1 cellular context compared by ENCODE assay signal in the genomic region with DNA sequence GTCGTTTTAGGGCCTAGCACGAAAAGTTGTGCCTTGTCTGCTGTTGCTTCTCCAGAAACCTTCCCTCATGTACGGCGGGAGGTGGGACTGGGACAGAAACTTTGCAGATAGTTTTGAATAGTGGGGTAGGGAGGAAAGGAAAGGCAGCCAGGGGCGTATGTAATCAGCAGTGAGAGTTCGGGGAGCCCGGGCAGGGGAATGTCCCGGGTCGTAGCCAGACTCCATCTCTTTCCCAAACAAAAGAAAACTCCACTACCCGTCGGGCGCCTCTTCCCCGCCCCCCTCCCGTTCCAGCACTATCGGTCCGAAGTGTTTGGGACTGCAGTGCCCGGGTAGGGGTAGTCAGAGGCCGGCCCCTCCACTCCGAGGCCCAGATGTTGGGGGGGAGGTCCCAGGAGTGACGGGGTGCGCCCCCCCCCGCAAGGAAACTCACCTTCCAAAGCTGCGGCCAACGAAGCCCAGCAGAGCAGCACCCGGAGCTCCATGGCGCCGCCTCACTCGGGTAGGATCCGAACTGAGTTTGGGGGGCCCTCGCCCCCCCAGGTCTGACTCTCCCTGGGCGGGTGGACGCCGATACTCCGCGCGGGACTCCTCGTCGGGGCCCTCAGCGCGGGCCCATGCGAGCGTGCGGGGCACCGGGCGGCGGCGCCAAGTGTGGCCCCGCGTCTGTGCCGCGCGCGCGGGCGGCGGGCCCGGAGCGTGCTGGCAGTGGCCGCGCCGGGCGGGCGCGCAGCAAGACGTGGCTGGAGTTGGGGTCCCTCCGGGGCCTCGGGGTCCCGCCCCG.
TF ChIP-seq lines count a peak whose summit lies in the region.

No MANE protein-coding gene starts in this region.

TF ChIP-seq in SK-N-SH, 30 proteins besides CTCF, POLR2A, EP300 and RAD21 (continued from another document):
- TF ChIP-seq, protein P1, sequence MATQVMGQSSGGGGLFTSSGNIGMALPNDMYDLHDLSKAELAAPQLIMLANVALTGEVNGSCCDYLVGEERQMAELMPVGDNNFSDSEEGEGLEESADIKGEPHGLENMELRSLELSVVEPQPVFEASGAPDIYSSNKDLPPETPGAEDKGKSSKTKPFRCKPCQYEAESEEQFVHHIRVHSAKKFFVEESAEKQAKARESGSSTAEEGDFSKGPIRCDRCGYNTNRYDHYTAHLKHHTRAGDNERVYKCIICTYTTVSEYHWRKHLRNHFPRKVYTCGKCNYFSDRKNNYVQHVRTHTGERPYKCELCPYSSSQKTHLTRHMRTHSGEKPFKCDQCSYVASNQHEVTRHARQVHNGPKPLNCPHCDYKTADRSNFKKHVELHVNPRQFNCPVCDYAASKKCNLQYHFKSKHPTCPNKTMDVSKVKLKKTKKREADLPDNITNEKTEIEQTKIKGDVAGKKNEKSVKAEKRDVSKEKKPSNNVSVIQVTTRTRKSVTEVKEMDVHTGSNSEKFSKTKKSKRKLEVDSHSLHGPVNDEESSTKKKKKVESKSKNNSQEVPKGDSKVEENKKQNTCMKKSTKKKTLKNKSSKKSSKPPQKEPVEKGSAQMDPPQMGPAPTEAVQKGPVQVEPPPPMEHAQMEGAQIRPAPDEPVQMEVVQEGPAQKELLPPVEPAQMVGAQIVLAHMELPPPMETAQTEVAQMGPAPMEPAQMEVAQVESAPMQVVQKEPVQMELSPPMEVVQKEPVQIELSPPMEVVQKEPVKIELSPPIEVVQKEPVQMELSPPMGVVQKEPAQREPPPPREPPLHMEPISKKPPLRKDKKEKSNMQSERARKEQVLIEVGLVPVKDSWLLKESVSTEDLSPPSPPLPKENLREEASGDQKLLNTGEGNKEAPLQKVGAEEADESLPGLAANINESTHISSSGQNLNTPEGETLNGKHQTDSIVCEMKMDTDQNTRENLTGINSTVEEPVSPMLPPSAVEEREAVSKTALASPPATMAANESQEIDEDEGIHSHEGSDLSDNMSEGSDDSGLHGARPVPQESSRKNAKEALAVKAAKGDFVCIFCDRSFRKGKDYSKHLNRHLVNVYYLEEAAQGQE (IDR thresholded peaks at IDR 0.05; ENCODE audit: low read depth, low read length), result no peak
